Comparison of ENCODE assay signal across 22 cellular contexts in the genomic region with DNA sequence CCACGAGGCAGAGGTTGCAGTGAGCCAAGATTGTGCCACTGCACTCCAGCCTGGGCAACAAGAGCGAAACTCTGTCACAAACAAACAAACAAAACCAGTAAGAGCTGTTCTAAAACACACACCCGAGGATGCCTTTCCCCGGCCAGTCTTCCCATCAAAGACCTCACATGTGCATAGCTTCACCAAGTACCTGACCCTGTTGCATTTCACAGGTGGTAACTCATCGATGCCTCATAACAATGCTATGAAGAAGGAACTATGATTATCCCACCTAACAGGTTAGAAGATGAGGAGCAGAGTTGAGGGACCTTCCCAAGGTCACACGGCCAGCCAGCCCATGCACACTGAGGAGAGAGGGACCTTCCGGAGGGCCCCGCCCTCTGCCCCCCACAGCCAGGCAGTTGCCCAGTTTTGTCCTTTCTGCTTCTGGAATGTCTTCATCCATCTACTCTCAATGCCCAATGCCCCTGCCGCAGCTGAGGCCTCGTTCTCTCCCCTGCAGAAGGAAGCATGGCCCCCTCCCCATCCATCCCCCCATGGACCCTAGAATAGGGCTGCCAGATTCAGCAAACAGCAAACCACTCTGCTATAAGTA. TPM values are rescaled to one million over a fixed set of nuclear protein-coding genes. Genes with fewer than 3 reads are reported as not detected.
DNase-seq lines count a peak whose midpoint lies in the region; ATAC-seq and TF ChIP-seq lines count a peak whose summit lies in the region.
"Had no signal": no experiment of that assay in that cellular context is flagged by ENCODE, and none has a peak within 500 bp of the region (broad histone marks: within the 10 kb centered on the region; RNA-seq: fewer than 3 reads in every experiment).

No MANE protein-coding gene starts in this region.

- TF ChIP-seq CTCF in 22Rv1 (IDR thresholded peaks at IDR 0.05) (no peak), mammary epithelial cell (conservative IDR thresholded peaks at IDR 0.05 in 1 of 2, IDR thresholded peaks at IDR 0.05 in 1 of 2; ENCODE audit: extremely low read depth in 1 of 2, insufficient read depth in 1 of 2, low read depth in 1 of 2, low read length in 2 of 2) (no peak), neural crest cell (conservative IDR thresholded peaks at IDR 0.05) (no peak), mesothelial cell of epicardium (IDR thresholded peaks at IDR 0.05; ENCODE audit: unreplicated experiment) (no peak)

- DNase-seq in HT-29 (ENCODE audit: low spot score), result peak; percentile 45
- DNase-seq in mammary epithelial cell, result peak; percentile 78
- DNase-seq in neural crest cell (ENCODE audit: low read depth, low spot score), result no peak
- DNase-seq in mesothelial cell of epicardium (ENCODE audit: low spot score in 2 of 2, unreplicated experiment in 2 of 2), result no peak
- no peak for DNase-seq in aorta
- no peak for DNase-seq in COLO829 (ENCODE audit: low spot score)
- no peak for DNase-seq in hypothalamus (lab: John Stamatoyannopoulos, UW)
- DNase-seq: activated CD4-positive, alpha-beta memory T cell treated with anti-CD3 and anti-CD28 coated beads, Interleukin-2, amount 10 ng/mL, durations not matched to agents 7 days and 5 days; activated naive CD8-positive, alpha-beta T cell treated with anti-CD3 and anti-CD28 coated beads, Interleukin-2, amount 10 ng/mL, durations not matched to agents 7 days and 5 days; activated T-cell treated with anti-CD3 and anti-CD28 coated beads, Interleukin-2, amount 50 U/mL, for 4 hours; CD8-positive, alpha-beta memory T cell; effector CD4-positive, alpha-beta T cell; HFFc6; NCI-H187; NCI-H526 treated with DMSO at 0.1 percent for 48 hours; OCI-M1; stimulated activated naive CD8-positive, alpha-beta T cell treated with anti-CD3 and anti-CD28 coated beads, Interleukin-15, Interleukin-2, amounts not matched to agents 100 U/mL and 50 U/mL, for 24 hours had no signal

- H4K20me1 ChIP-seq in mammary epithelial cell (ENCODE audit: insufficient read depth, low read length), result no peaks in the 10 kb centered on the region

- CTCF ChIA-PET in mammary epithelial cell (lab: Charles Lee; ENCODE audit: low non-redundant PET), result no interaction called here

- 32% methylated on average over 9 of the region's 10 CpGs for WGBS in mammary epithelial cell (ENCODE audit: low coverage, missing lambda C conversion rate)
- 70 to 74% methylated on average over 10 of the region's 10 CpGs for WGBS in aorta, 2 donors

- no peaks in the 10 kb centered on the region for H3K79me2 ChIP-seq in mammary epithelial cell (ENCODE audit: insufficient read depth, low read length)

- H2AFZ ChIP-seq in mammary epithelial cell (ENCODE audit: low read depth, low read length), result no peak overlapping the region

- H3K27ac Mint-ChIP-seq in neural crest cell (ENCODE audit: unreplicated experiment) (peak overlapping the region; percentile 62), mesothelial cell of epicardium (no peak overlapping the region)
- H3K27ac Mint-ChIP-seq: activated CD4-positive, alpha-beta memory T cell treated with anti-CD3 and anti-CD28 coated beads, Interleukin-2, amount 10 ng/mL, durations not matched to agents 7 days and 5 days; activated naive CD8-positive, alpha-beta T cell treated with anti-CD3 and anti-CD28 coated beads, Interleukin-2, amount 10 ng/mL, durations not matched to agents 7 days and 5 days; HFFc6 had no signal

- H3K4me1 ChIP-seq in mammary epithelial cell (ENCODE audit: insufficient read depth, low read length), result peaks cover 15% of the 10 kb centered on the region
- H3K4me1 ChIP-seq in aorta (ENCODE audit: control insufficient read depth in 1 of 2, insufficient read depth in 2 of 2, low read length in 2 of 2), result no peaks in the 10 kb centered on the region

- ATAC-seq in aorta (ENCODE audit: low FRiP score), result no peak
- ATAC-seq: activated T-cell treated with anti-CD3 and anti-CD28 coated beads, Interleukin-2, amount 50 U/mL, for 4 hours; stimulated activated naive CD8-positive, alpha-beta T cell treated with anti-CD3 and anti-CD28 coated beads, Interleukin-15, Interleukin-2, amounts not matched to agents 100 U/mL and 50 U/mL, for 24 hours had no signal

- no peaks in the 10 kb centered on the region for H3K9me3 Mint-ChIP-seq in neural crest cell
- no peaks in the 10 kb centered on the region for H3K9me3 Mint-ChIP-seq in mesothelial cell of epicardium
- H3K9me3 Mint-ChIP-seq: activated CD4-positive, alpha-beta memory T cell treated with anti-CD3 and anti-CD28 coated beads, Interleukin-2, amount 10 ng/mL, durations not matched to agents 7 days and 5 days; activated naive CD8-positive, alpha-beta T cell treated with anti-CD3 and anti-CD28 coated beads, Interleukin-2, amount 10 ng/mL, durations not matched to agents 7 days and 5 days; activated T-cell treated with anti-CD3 and anti-CD28 coated beads, Interleukin-2, amount 50 U/mL, for 4 hours; CD8-positive, alpha-beta memory T cell; HFFc6 had no signal

- H3K27me3 Mint-ChIP-seq in neural crest cell (ENCODE audit: low read depth), result peaks cover 18% of the 10 kb centered on the region
- H3K27me3 Mint-ChIP-seq in mesothelial cell of epicardium (ENCODE audit: low read depth), result peaks cover 19% of the 10 kb centered on the region

- dilution Hi-C loops in mammary epithelial cell (cut with HindIII; ENCODE audit: low sequenced_read_pairs), result no loop called here

- peak overlapping the region; percentile 21 for H3K4me2 ChIP-seq in mammary epithelial cell (ENCODE audit: insufficient read depth, low read depth, low read length)

- peak overlapping the region; percentile 62 for H3K4me3 Mint-ChIP-seq in neural crest cell
- no peak overlapping the region for H3K4me3 Mint-ChIP-seq in mesothelial cell of epicardium
- H3K4me3 Mint-ChIP-seq: activated CD4-positive, alpha-beta memory T cell treated with anti-CD3 and anti-CD28 coated beads, Interleukin-2, amount 10 ng/mL, durations not matched to agents 7 days and 5 days; activated T-cell treated with anti-CD3 and anti-CD28 coated beads, Interleukin-2, amount 50 U/mL, for 4 hours; HFFc6 had no signal

- H3K9me3 ChIP-seq in mammary epithelial cell (replicated peaks; ENCODE audit: insufficient read depth, low read length) (no peaks in the 10 kb centered on the region), aorta (ENCODE audit: control insufficient read depth, low read length) (no peaks in the 10 kb centered on the region)
- H3K9me3 ChIP-seq: right atrium auricular region had no signal

- H3K27ac ChIP-seq in 22Rv1, result peak overlapping the region; percentile 82
- no peak overlapping the region for H3K27ac ChIP-seq in mammary epithelial cell (ENCODE audit: insufficient read depth, low read depth, low read length)
- no peak overlapping the region for H3K27ac ChIP-seq in aorta (ENCODE audit: low read depth in 1 of 2, low read length in 2 of 2)
- H3K27ac ChIP-seq: right atrium auricular region had no signal

- H3K9ac ChIP-seq in mammary epithelial cell (ENCODE audit: insufficient read depth, low read length), result no peak overlapping the region

- H3K36me3 Mint-ChIP-seq in neural crest cell (ENCODE audit: low read depth) (peaks cover 9% of the 10 kb centered on the region), mesothelial cell of epicardium (peaks cover 5% of the 10 kb centered on the region)

- BruUV-seq in mammary epithelial cell (replicated peaks; lab: Mats Ljungman, UMichigan), result TSS peak; percentile 15

- H3K36me3 ChIP-seq in mammary epithelial cell (ENCODE audit: insufficient read depth, low read length) (no peaks in the 10 kb centered on the region), aorta (ENCODE audit: control insufficient read depth in 1 of 2, insufficient read depth in 2 of 2, low read length in 1 of 2) (no peaks in the 10 kb centered on the region)
- H3K36me3 ChIP-seq: right atrium auricular region had no signal

- no peaks in the 10 kb centered on the region for H3K27me3 ChIP-seq in mammary epithelial cell (ENCODE audit: insufficient read depth, low read length)
- H3K27me3 ChIP-seq in aorta (ENCODE audit: control insufficient read depth in 1 of 2, insufficient read depth in 2 of 2, low read length in 1 of 2), result no peaks in the 10 kb centered on the region
- H3K27me3 ChIP-seq: right atrium auricular region had no signal

- no peak overlapping the region for H3K4me3 ChIP-seq in mammary epithelial cell (replicated peaks in 1 of 3; ENCODE audit: insufficient read depth in 1 of 3, low read depth in 2 of 3, low read length in 3 of 3)
- no peak overlapping the region for H3K4me3 ChIP-seq in aorta (ENCODE audit: low read length in 2 of 2)
- H3K4me3 ChIP-seq: right atrium auricular region had no signal

- in situ Hi-C loops in mammary epithelial cell (cut with MboI; ENCODE audit: low sequenced_read_pairs in 2 of 2), result loop anchor here in 1 of 2 donors (25.0 kb wide), 1 partner anchor 220 kb away; a partner anchor contains a TSS

- intact Hi-C loops in mammary epithelial cell (cut with micrococcal nuclease), result loop anchor here (1.0 kb wide), 1 partner anchor 16 kb away; no protein-coding TSS in a partner anchor
- intact Hi-C loops in aorta (cut with DNase I), result no loop called here

- H3K4me1 Mint-ChIP-seq in neural crest cell, result peaks cover 42% of the 10 kb centered on the region
- peaks cover 28% of the 10 kb centered on the region for H3K4me1 Mint-ChIP-seq in mesothelial cell of epicardium

RNA-seq across cellular contexts. Expression of a gene that starts 16.8 kb away (rescaled TPM):
- 153 TPM in 2 replicates for total RNA-seq in HT-29 (2014; rRNA removed; shearing (Covaris generic))
- total RNA-seq in mammary epithelial cell (100 to 1,000 TPM in 1 of 2 donors, 10 to 100 TPM in 1; 68.3 to 212 TPM), neural crest cell (157 and 161 TPM in 2 replicates), mesothelial cell of epicardium (296 to 312 TPM (median 307 TPM) in 3 replicates), aorta (100 to 1,000 TPM; 166 to 274 TPM)
- polyA plus RNA-seq in mammary epithelial cell (43.2 TPM), aorta (100 to 1,000 TPM in 1 of 2 donors, 10 to 100 TPM in 1; 39.4 to 336 TPM)
- polyA minus RNA-seq in mammary epithelial cell, result 119 TPM

RNA-seq across cellular contexts. Expression of a gene that starts 17.0 kb away (rescaled TPM):
- not detected in 2 replicates for total RNA-seq in HT-29 (2014; rRNA removed; shearing (Covaris generic))
- under 1 TPM in 1 of 2 donors, not detected in 1; under 0.01 TPM for total RNA-seq in mammary epithelial cell
- polyA plus RNA-seq in mammary epithelial cell, result not detected
- polyA minus RNA-seq in mammary epithelial cell, result not detected
- total RNA-seq in neural crest cell, result 180 and 207 TPM in 2 replicates
- total RNA-seq in mesothelial cell of epicardium, result 4.2 to 6.0 TPM (median 5.2 TPM) in 3 replicates
- 1 to 10 TPM in 1 of 2 donors, under 1 TPM in 1; 0.94 to 2.2 TPM for total RNA-seq in aorta
- polyA plus RNA-seq in aorta, result under 1 TPM in 1 of 2 donors, not detected in 1; 0.03 TPM
- total RNA-seq: kidney epithelial cell, mesenteric fat pad had no signal
- polyA plus RNA-seq: CD8-positive, alpha-beta memory T cell had no signal

RNA-seq across cellular contexts. Expression of a gene that starts 31.3 kb away (rescaled TPM):
- total RNA-seq in HT-29 (2014; rRNA removed; shearing (Covaris generic)), result 40.2 and 46.4 TPM in 2 replicates
- total RNA-seq in mammary epithelial cell (1 to 10 TPM; 6.3 to 7.3 TPM), neural crest cell (2.5 and 3.0 TPM in 2 replicates), mesothelial cell of epicardium (5.5 to 6.8 TPM (median 5.8 TPM) in 3 replicates), aorta (1 to 10 TPM; 5.4 to 7.4 TPM)
- polyA plus RNA-seq in mammary epithelial cell (1.9 TPM), aorta (1 to 10 TPM; 2.1 to 6.5 TPM)
- polyA minus RNA-seq in mammary epithelial cell, result 1.3 TPM

RNA-seq across cellular contexts. Expression of a gene that starts 40.9 kb away (rescaled TPM):
- 59.0 and 72.4 TPM in 2 replicates for total RNA-seq in HT-29 (2014; rRNA removed; shearing (Covaris generic))
- 10 to 100 TPM in 1 of 2 donors, 1 to 10 TPM in 1; 5.5 to 30.0 TPM for total RNA-seq in mammary epithelial cell
- 8.8 TPM for polyA plus RNA-seq in mammary epithelial cell
- not detected for polyA minus RNA-seq in mammary epithelial cell
- total RNA-seq in neural crest cell, result 6.7 and 7.7 TPM in 2 replicates
- 114 to 126 TPM (median 115 TPM) in 3 replicates for total RNA-seq in mesothelial cell of epicardium
- 10 to 100 TPM; 45.0 to 52.8 TPM for total RNA-seq in aorta
- 10 to 100 TPM; 40.4 to 55.2 TPM for polyA plus RNA-seq in aorta
- total RNA-seq: activated CD4-positive, alpha-beta memory T cell treated with anti-CD3 and anti-CD28 coated beads, Interleukin-2, amount 10 ng/mL, durations not matched to agents 7 days and 5 days; activated naive CD8-positive, alpha-beta T cell treated with anti-CD3 and anti-CD28 coated beads, Interleukin-2, amount 10 ng/mL, durations not matched to agents 7 days and 5 days had no signal
- polyA plus RNA-seq: CD8-positive, alpha-beta memory T cell; neural cell had no signal

Comparison
In these comparisons a context has a peak if more than half of its experiments do, and no peak if none do; other contexts are left out.
1. DNase-seq: peak in HT-29 (single experiment) and mammary epithelial cell (single experiment); none in neural crest cell (single experiment), mesothelial cell of epicardium (0 of 2), aorta (0 of 2), COLO829 (single experiment) and hypothalamus (0 of 51).
2. RNA of a gene that starts 17.0 kb away (total RNA-seq): 180 to 207 TPM in neural crest cell; 4.2 to 6.0 TPM in mesothelial cell of epicardium, 0.94 to 2.2 TPM in aorta, not detected in HT-29 and under 0.01 TPM in mammary epithelial cell; every median in the first group is over 10 times any median in the second.